In the genomic region with DNA sequence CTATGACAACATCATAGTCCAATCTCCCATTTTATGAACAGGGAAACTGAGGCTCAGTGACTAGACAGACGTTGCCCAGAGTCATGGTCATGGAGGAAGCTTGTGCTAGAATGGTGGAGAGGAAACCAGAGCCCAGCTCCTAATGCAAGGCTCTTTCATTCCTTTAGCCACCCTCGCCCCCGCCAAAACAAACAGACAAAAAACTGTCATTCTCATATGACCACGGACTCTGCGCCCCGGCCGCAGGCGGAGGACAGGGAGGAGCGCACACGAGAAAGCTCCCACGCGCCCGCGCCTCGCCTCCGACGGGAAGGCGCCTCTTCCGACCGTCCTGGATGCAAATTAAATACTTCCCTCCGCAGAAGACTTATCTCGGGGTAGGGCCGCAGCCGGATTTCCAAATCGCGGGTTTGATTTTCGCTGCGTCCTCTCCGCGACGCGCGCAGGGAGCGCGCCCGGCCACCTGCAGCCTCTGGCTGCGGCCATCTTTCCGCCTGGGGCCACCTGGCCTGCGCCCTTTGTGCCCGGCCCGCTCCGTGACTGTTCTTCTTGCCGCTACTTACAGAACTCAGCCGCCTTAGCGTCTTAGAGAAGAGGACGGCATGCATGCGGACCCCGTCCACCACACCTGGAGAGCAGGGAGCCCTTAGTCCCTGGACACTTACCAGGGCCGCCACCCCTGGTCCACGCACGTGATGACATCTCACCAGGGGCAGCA, we compare ENCODE assay signal across 1 cellular context.
TF ChIP-seq lines count a peak whose summit lies in the region.

No MANE protein-coding gene starts in this region.

TF ChIP-seq in K562, 482 proteins besides CTCF, POLR2A, EP300 and RAD21 (continued from another document):
- TF ChIP-seq, protein P1, sequence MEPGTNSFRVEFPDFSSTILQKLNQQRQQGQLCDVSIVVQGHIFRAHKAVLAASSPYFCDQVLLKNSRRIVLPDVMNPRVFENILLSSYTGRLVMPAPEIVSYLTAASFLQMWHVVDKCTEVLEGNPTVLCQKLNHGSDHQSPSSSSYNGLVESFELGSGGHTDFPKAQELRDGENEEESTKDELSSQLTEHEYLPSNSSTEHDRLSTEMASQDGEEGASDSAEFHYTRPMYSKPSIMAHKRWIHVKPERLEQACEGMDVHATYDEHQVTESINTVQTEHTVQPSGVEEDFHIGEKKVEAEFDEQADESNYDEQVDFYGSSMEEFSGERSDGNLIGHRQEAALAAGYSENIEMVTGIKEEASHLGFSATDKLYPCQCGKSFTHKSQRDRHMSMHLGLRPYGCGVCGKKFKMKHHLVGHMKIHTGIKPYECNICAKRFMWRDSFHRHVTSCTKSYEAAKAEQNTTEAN (CRISPR knock-in tag; IDR thresholded peaks at IDR 0.05) = no peak
- TF ChIP-seq ZNF134 (CRISPR knock-in tag; conservative IDR thresholded peaks at IDR 0.05) (no peak), SNIP1 (IDR thresholded peaks at IDR 0.05; ENCODE audit: low read depth) (no peak), SMC3 (conservative IDR thresholded peaks at IDR 0.05; ENCODE audit: insufficient read depth, low read depth, low read length) (no peak), CHCHD3 (CRISPR knock-in tag; IDR thresholded peaks at IDR 0.05) (no peak), ZNF57 (CRISPR knock-in tag; IDR thresholded peaks at IDR 0.05) (no peak), RB1 (IDR thresholded peaks at IDR 0.05; ENCODE audit: low read depth) (peak; percentile 73; the same call in 1 of the 2 replicates), ZNF174 (CRISPR knock-in tag; IDR thresholded peaks at IDR 0.05) (no peak), TAF1 (IDR thresholded peaks at IDR 0.05; ENCODE audit: control insufficient read depth, extremely low read depth, insufficient read depth, low read length, severe bottlenecking) (peak; percentile 24), C11orf30 (IDR thresholded peaks at IDR 0.05; ENCODE audit: low read depth) (no peak), HDAC1 (IDR thresholded peaks at IDR 0.05) (peak in 1 of 2 experiments; percentile 68; a peak in 1 of 4 replicates), ZNF408 (CRISPR knock-in tag; IDR thresholded peaks at IDR 0.05; ENCODE audit: low read depth) (no peak), MTA1 (IDR thresholded peaks at IDR 0.05; ENCODE audit: borderline replicate concordance) (no peak), SAP30 (IDR thresholded peaks at IDR 0.05; ENCODE audit: borderline replicate concordance, insufficient read depth, low read depth, low read length, poor library complexity, severe bottlenecking) (no peak), ZNF699 (CRISPR knock-in tag; IDR thresholded peaks at IDR 0.05; ENCODE audit: insufficient replicate concordance) (no peak), ZNF668 (CRISPR knock-in tag; IDR thresholded peaks at IDR 0.05) (no peak), POLR2B (IDR thresholded peaks at IDR 0.05; ENCODE audit: low read depth, partially characterized antibody) (no peak), ZC3H4 (CRISPR knock-in tag; IDR thresholded peaks at IDR 0.05; ENCODE audit: borderline replicate concordance) (no peak), PHF21A (IDR thresholded peaks at IDR 0.05; ENCODE audit: borderline replicate concordance, low read depth) (peak; percentile 81; the same call in 1 of the 2 replicates), SNRNP70 (optimal IDR thresholded peaks at IDR 0.05; ENCODE audit: low read depth, low read length) (no peak), DDX20 (tag; IDR thresholded peaks at IDR 0.05; ENCODE audit: low read depth) (no peak), BMI1 (IDR thresholded peaks at IDR 0.05; ENCODE audit: low read length) (no peak), RBM17 (IDR thresholded peaks at IDR 0.05; ENCODE audit: borderline replicate concordance, low read depth, low read length) (no peak), THRAP3 (IDR thresholded peaks at IDR 0.05; ENCODE audit: borderline replicate concordance) (no peak), CEBPG (CRISPR knock-in tag; IDR thresholded peaks at IDR 0.05) (no peak), CEBPG (tag; conservative IDR thresholded peaks at IDR 0.05 in 1 of 2, IDR thresholded peaks at IDR 0.05 in 1 of 2) (no peak), FOSL1 (tag; conservative IDR thresholded peaks at IDR 0.05) (no peak; the same call in 1 of the 2 replicates)
- TF ChIP-seq, protein P2, sequence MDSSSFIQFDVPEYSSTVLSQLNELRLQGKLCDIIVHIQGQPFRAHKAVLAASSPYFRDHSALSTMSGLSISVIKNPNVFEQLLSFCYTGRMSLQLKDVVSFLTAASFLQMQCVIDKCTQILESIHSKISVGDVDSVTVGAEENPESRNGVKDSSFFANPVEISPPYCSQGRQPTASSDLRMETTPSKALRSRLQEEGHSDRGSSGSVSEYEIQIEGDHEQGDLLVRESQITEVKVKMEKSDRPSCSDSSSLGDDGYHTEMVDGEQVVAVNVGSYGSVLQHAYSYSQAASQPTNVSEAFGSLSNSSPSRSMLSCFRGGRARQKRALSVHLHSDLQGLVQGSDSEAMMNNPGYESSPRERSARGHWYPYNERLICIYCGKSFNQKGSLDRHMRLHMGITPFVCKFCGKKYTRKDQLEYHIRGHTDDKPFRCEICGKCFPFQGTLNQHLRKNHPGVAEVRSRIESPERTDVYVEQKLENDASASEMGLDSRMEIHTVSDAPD (CRISPR knock-in tag; IDR thresholded peaks at IDR 0.05) = no peak
- TF ChIP-seq, protein P3, sequence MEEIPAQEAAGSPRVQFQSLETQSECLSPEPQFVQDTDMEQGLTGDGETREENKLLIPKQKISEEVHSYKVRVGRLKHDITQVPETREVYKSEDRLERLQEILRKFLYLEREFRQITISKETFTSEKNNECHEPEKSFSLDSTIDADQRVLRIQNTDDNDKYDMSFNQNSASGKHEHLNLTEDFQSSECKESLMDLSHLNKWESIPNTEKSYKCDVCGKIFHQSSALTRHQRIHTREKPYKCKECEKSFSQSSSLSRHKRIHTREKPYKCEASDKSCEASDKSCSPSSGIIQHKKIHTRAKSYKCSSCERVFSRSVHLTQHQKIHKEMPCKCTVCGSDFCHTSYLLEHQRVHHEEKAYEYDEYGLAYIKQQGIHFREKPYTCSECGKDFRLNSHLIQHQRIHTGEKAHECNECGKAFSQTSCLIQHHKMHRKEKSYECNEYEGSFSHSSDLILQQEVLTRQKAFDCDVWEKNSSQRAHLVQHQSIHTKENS (CRISPR knock-in tag; IDR thresholded peaks at IDR 0.05) = no peak
- TF ChIP-seq, protein P4, sequence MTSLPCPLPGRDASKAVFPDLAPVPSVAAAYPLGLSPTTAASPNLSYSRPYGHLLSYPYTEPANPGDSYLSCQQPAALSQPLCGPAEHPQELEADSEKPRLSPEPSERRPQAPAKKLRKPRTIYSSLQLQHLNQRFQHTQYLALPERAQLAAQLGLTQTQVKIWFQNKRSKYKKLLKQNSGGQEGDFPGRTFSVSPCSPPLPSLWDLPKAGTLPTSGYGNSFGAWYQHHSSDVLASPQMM (CRISPR knock-in tag; IDR thresholded peaks at IDR 0.05) = no peak
- TF ChIP-seq, protein P5, sequence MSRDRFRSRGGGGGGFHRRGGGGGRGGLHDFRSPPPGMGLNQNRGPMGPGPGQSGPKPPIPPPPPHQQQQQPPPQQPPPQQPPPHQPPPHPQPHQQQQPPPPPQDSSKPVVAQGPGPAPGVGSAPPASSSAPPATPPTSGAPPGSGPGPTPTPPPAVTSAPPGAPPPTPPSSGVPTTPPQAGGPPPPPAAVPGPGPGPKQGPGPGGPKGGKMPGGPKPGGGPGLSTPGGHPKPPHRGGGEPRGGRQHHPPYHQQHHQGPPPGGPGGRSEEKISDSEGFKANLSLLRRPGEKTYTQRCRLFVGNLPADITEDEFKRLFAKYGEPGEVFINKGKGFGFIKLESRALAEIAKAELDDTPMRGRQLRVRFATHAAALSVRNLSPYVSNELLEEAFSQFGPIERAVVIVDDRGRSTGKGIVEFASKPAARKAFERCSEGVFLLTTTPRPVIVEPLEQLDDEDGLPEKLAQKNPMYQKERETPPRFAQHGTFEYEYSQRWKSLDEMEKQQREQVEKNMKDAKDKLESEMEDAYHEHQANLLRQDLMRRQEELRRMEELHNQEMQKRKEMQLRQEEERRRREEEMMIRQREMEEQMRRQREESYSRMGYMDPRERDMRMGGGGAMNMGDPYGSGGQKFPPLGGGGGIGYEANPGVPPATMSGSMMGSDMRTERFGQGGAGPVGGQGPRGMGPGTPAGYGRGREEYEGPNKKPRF (IDR thresholded peaks at IDR 0.05; ENCODE audit: low read depth, low read length) = no peak
- TF ChIP-seq, protein P6, sequence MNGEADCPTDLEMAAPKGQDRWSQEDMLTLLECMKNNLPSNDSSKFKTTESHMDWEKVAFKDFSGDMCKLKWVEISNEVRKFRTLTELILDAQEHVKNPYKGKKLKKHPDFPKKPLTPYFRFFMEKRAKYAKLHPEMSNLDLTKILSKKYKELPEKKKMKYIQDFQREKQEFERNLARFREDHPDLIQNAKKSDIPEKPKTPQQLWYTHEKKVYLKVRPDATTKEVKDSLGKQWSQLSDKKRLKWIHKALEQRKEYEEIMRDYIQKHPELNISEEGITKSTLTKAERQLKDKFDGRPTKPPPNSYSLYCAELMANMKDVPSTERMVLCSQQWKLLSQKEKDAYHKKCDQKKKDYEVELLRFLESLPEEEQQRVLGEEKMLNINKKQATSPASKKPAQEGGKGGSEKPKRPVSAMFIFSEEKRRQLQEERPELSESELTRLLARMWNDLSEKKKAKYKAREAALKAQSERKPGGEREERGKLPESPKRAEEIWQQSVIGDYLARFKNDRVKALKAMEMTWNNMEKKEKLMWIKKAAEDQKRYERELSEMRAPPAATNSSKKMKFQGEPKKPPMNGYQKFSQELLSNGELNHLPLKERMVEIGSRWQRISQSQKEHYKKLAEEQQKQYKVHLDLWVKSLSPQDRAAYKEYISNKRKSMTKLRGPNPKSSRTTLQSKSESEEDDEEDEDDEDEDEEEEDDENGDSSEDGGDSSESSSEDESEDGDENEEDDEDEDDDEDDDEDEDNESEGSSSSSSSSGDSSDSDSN (IDR thresholded peaks at IDR 0.05; ENCODE audit: borderline replicate concordance in 1 of 2, low read depth in 2 of 2, low read length in 2 of 2) = no peak
